In the genomic region with DNA sequence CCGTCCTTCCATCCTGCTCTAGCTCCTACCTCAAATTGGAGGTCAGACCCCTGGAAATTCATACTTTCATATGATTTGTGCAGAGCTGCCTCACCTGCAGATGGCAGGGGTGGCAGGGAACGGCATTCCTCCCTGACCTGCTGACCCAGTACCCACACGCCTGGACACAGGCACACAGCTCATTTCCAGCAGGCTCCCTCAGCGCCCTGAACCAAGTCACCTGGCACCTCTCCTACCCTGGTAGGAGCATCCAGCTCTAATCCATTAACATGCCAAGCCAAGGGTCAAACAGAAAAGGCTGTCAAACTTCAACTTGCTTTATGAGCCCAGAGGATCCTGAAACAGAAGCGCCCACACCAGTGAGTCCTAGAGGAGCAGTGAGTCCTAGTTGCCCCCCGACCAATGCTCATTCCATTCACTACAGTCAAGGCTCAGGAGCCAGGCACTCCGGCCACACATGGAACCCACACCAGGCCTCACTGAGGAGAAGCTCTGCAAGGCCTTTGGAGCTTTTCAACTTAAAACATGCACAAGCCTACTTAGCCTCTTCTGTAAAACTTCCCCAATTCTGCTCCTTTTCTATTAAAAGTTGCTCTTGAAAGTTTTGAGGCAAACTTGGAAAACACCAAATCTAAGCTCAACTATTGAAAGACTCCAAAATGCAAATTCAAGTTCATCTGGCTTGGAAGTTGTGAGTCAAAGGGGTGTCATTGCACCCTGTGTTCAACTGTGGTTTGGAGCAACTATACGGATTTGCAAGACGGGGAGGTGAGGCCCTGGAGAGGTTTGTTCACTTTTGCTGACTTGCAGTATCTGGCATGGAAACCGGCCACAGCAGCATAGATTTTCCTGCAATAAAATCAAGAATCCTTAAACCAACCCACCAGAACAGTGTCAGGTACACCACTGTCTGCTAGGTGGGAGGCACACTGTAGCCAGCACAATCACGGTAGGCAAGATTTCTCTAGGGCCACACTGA, we compare ENCODE assay signal across 17 cellular contexts.
DNase-seq lines count a peak whose midpoint lies in the region; ATAC-seq and TF ChIP-seq lines count a peak whose summit lies in the region.
"Had no signal": no experiment of that assay in that cellular context is flagged by ENCODE, and none has a peak within 500 bp of the region (broad histone marks: within the 10 kb centered on the region; RNA-seq: fewer than 3 reads in every experiment).

No MANE protein-coding gene starts in this region.

- no peak overlapping the region for H3K4me3 Mint-ChIP-seq in type B pancreatic cell
- H3K4me3 Mint-ChIP-seq: nephron had no signal

- peak; percentile 68 to 73 for ATAC-seq in activated naive CD4-positive, alpha-beta T cell treated with anti-CD3 and anti-CD28 coated beads, Interleukin-2, amount 50 U/mL, for 72 hours
- peak; percentile 45 for ATAC-seq in esophagus mucosa
- ATAC-seq in gastroesophageal sphincter: no peak

- peaks cover 2% of the 10 kb centered on the region for H3K27me3 Mint-ChIP-seq in type B pancreatic cell

- no peak overlapping the region for H3K4me3 ChIP-seq in gastroesophageal sphincter
- H3K4me3 ChIP-seq: ascending aorta, prostate gland, SJSA1 had no signal

- TF ChIP-seq CTCF in gastroesophageal sphincter (IDR thresholded peaks at IDR 0.05): no peak
- TF ChIP-seq CTCF in type B pancreatic cell (conservative IDR thresholded peaks at IDR 0.05): no peak

- peaks cover 0 to 82% of the 10 kb centered on the region in 2 donors for H3K36me3 ChIP-seq in gastroesophageal sphincter
- H3K36me3 ChIP-seq: prostate gland, SJSA1 had no signal

- H3K9me3 ChIP-seq in gastroesophageal sphincter: no peaks in the 10 kb centered on the region
- H3K9me3 ChIP-seq: ascending aorta, prostate gland, SJSA1 had no signal

- H3K4me1 ChIP-seq in gastroesophageal sphincter: no peaks in the 10 kb centered on the region
- H3K4me1 ChIP-seq: ascending aorta, prostate gland had no signal

- TF ChIP-seq POLR2A in gastroesophageal sphincter (IDR thresholded peaks at IDR 0.05): no peak

- WGBS in gastroesophageal sphincter (ENCODE audit: low coverage in 1 of 2), 2 donors: 95 to 100% methylated on average over 1 to 7 of the region's 11 CpGs

- peaks cover 10 to 21% of the 10 kb centered on the region in 2 donors for H3K36me3 Mint-ChIP-seq in activated naive CD4-positive, alpha-beta T cell treated with anti-CD3 and anti-CD28 coated beads, Interleukin-2, amount 50 U/mL, for 72 hours
- peaks cover 7% of the 10 kb centered on the region for H3K36me3 Mint-ChIP-seq in type B pancreatic cell

- no peak for TF ChIP-seq EP300 in gastroesophageal sphincter (IDR thresholded peaks at IDR 0.05)

- H3K27ac ChIP-seq in gastroesophageal sphincter: no peak overlapping the region
- H3K27ac ChIP-seq: ascending aorta, prostate gland, SJSA1 had no signal

- peak overlapping the region; percentile 44 to 56 for H3K27ac Mint-ChIP-seq in activated naive CD4-positive, alpha-beta T cell treated with anti-CD3 and anti-CD28 coated beads, Interleukin-2, amount 50 U/mL, for 72 hours
- H3K27ac Mint-ChIP-seq in type B pancreatic cell: no peak overlapping the region
- H3K27ac Mint-ChIP-seq: activated T-helper 2 cell treated with anti-CD3 and anti-CD28 coated beads, Interferon-gamma antibody, Interleukin-2, Interleukin-4, amounts not matched to agents 10 μg/mL and 5 μg/mL and 100 μg/mL, durations not matched to agents 14 hours and 24 hours and 36 hours; nephron had no signal

- H3K4me1 Mint-ChIP-seq in type B pancreatic cell (ENCODE audit: unreplicated experiment): peaks cover 10% of the 10 kb centered on the region

- H3K9me3 Mint-ChIP-seq in activated naive CD4-positive, alpha-beta T cell treated with anti-CD3 and anti-CD28 coated beads, Interleukin-2, amount 50 U/mL, for 72 hours: no peaks in the 10 kb centered on the region
- H3K9me3 Mint-ChIP-seq in type B pancreatic cell: no peaks in the 10 kb centered on the region
- H3K9me3 Mint-ChIP-seq: activated T-helper 2 cell treated with anti-CD3 and anti-CD28 coated beads, Interferon-gamma antibody, Interleukin-2, Interleukin-4, amounts not matched to agents 10 μg/mL and 5 μg/mL and 100 μg/mL, durations not matched to agents 14 hours and 24 hours and 36 hours; nephron had no signal

- H3K27me3 ChIP-seq in gastroesophageal sphincter: no peaks in the 10 kb centered on the region
- H3K27me3 ChIP-seq: ascending aorta, SJSA1 had no signal

- no peak for DNase-seq in activated naive CD4-positive, alpha-beta T cell treated with anti-CD3 and anti-CD28 coated beads, Interleukin-2, amount 50 U/mL, for 72 hours (ENCODE audit: low spot score in 2 of 2)
- DNase-seq in activated naive CD4-positive, alpha-beta T cell treated with anti-CD3 and anti-CD28 coated beads, Interleukin-2, amount 50 U/mL, for 16 hours: no peak
- DNase-seq in RPMI7951 (ENCODE audit: low read depth) (peak; percentile 33), stromal cell of bone marrow (ENCODE audit: low read depth) (peak; percentile 45), type B pancreatic cell (ENCODE audit: extremely low spot score, unreplicated experiment) (no peak), Ammon's horn (ENCODE audit: low spot score) (no peak)
- DNase-seq: cortex of kidney, islet precursor cell, NCI-H146, NCI-H345 had no signal

Comparison
In these comparisons a context has a peak if more than half of its experiments do, and no peak if none do; other contexts are left out.
1. DNase-seq: peak in RPMI7951 (single experiment) and stromal cell of bone marrow (single experiment); none in activated naive CD4-positive, alpha-beta T cell treated with anti-CD3 and anti-CD28 coated beads, Interleukin-2, amount 50 U/mL, for 72 hours (0 of 2), activated naive CD4-positive, alpha-beta T cell treated with anti-CD3 and anti-CD28 coated beads, Interleukin-2, amount 50 U/mL, for 16 hours (single experiment), type B pancreatic cell (single experiment) and Ammon's horn (single experiment).